ENCODE assay signal across 8 cellular contexts in the genomic region with DNA sequence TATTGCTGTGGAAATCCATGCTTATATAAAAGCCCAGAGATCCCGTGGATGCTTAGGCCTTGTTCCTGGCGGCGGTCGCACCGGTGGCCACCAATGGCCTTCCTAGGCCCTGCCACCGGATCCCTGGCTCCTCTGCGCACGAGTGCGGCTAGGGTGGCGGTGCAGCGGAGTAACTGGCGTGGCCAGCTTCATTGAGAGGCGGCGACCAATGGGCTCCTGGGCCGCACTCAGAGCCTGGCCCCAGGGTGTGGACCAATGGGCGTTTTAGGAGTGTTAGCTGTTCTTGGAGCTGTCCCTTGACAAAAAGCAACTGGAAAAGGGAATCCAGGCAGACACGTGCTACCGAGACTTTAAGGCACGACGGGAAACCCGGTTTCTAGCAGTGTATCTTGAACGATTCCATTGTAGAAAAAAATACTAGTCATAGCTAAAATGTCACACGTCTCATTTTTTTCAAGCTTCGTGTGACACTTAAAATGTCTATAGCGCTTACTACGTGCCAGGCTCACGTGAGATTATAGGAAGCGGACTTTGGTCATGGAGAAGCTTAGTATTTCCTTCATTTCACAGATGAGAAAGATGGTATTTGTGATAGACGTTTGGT. TPM values are rescaled to one million over a fixed set of nuclear protein-coding genes. Genes with fewer than 3 reads are reported as not detected.
DNase-seq lines count a peak whose midpoint lies in the region; ATAC-seq and TF ChIP-seq lines count a peak whose summit lies in the region.

No MANE protein-coding gene starts in this region.

- H3K36me3 ChIP-seq in A673 (ENCODE audit: insufficient read depth, low read length, poor library complexity, severe bottlenecking) (no peaks in the 10 kb centered on the region), colonic mucosa (no peaks in the 10 kb centered on the region)

- TF ChIP-seq CTCF in A673 (conservative IDR thresholded peaks at IDR 0.05; ENCODE audit: low read depth, low read length) (no peak), colonic mucosa (IDR thresholded peaks at IDR 0.05) (no peak)

- H3K4me1 ChIP-seq in A673 (ENCODE audit: insufficient read depth, low read length, poor library complexity, severe bottlenecking) (peaks cover 43% of the 10 kb centered on the region), colonic mucosa (peaks cover 25% of the 10 kb centered on the region)

- DNase-seq in A673 (ENCODE audit: low spot score) (peak; percentile 87), NCI-H460 (ENCODE audit: extremely low read depth, low read depth) (peak; percentile 74), colonic mucosa (peak; percentile 94)
- DNase-seq in activated CD4-positive, alpha-beta T cell treated with anti-CD3 and anti-CD28 coated beads for 48 hours: peak; percentile 80
- peak; percentile 25 to 57 (median 37) for DNase-seq in stimulated activated CD4-positive, alpha-beta T cell treated with anti-CD3 and anti-CD28 coated beads, Interleukin-1b, Interleukin-23, amount 100 ng/mL, for 24 hours (ENCODE audit: low read depth in 4 of 4, low spot score in 1 of 4)

- no TSS peak for BruUV-seq in A673 (replicated peaks; lab: Mats Ljungman, UMichigan)

- H3K27me3 ChIP-seq in A673 (replicated peaks; ENCODE audit: insufficient read depth, low read depth, low read length, poor library complexity) (no peaks in the 10 kb centered on the region), colonic mucosa (no peaks in the 10 kb centered on the region), layer of hippocampus (ENCODE audit: control insufficient read depth, insufficient read depth, low read length) (no peaks in the 10 kb centered on the region)

- H3K4me3 ChIP-seq in A673 (ENCODE audit: low read depth, low read length, poor library complexity, severe bottlenecking): peak overlapping the region; percentile 96
- peak overlapping the region; percentile 90 for H3K4me3 ChIP-seq in colonic mucosa

- H3K27ac ChIP-seq in A673 (ENCODE audit: low read depth, low read length, poor library complexity, severe bottlenecking): peak overlapping the region; percentile 92
- peak overlapping the region; percentile 92 for H3K27ac ChIP-seq in colonic mucosa
- peak overlapping the region; percentile 93 for H3K27ac ChIP-seq in layer of hippocampus (ENCODE audit: low read depth, low read length)

- peak; percentile 25 for ATAC-seq in GM18861 (IDR thresholded peaks at IDR 0.05; ENCODE audit: unreplicated experiment)
- peak; percentile 39 for ATAC-seq in HG03135 (IDR thresholded peaks at IDR 0.05; ENCODE audit: unreplicated experiment)

- no peaks in the 10 kb centered on the region for H3K9me3 ChIP-seq in A673 (ENCODE audit: low read depth, low read length, poor library complexity, severe bottlenecking)
- H3K9me3 ChIP-seq in colonic mucosa: no peaks in the 10 kb centered on the region

- peak overlapping the region; percentile 97 to 98 for H3K9ac ChIP-seq in colonic mucosa (ENCODE audit: low read depth in 2 of 2, low read length in 2 of 2)

- intact Hi-C loops in A673 (cut with micrococcal nuclease; ENCODE audit: unreplicated experiment): loop anchor here (2.0 to 5.0 kb wide), 2 partner anchors 61 to 349 kb away; a partner anchor contains a TSS
- intact Hi-C loops in colonic mucosa (cut with DNase I): loop anchor here (10.0 kb wide), 2 partner anchors 191 to 351 kb away; no protein-coding TSS in a partner anchor

- POLR2A ChIA-PET in A673 (lab: Charles Lee; ENCODE audit: low non-redundant PET): interaction anchor here (0.5 to 1.2 kb wide), 3 partner anchors 100 to 116 kb away, joined by 3 to 4 read pairs (median 4); a partner anchor contains a TSS

- CTCF ChIA-PET in A673 (lab: Charles Lee): no interaction called here

RNA-seq across cellular contexts. Expression of a gene that starts 1.7 kb away (rescaled TPM):
- total RNA-seq in A673 (2021) (73.3 and 87.6 TPM in 2 replicates), colonic mucosa (10 to 100 TPM; 70.4 to 72.7 TPM)
- 96.5 and 100 TPM in 2 replicates for total RNA-seq in NCI-H460 (2014; rRNA removed; shearing (Covaris generic))
- 45.1 and 76.1 TPM in 2 replicates for polyA plus RNA-seq in NCI-H460 (2014; cell fraction: nucleus; rRNA removed)

Comparison
In these comparisons a context has a peak if more than half of its experiments do, and no peak if none do; other contexts are left out.
1. Peak in every context shown above with its lines: DNase-seq, ATAC-seq, H3K4me3 ChIP-seq and H3K27ac ChIP-seq.
2. DNase-seq: peak in every context shown above with its lines; median percentile 94 in colonic mucosa; 87 in A673; 80 in activated CD4-positive, alpha-beta T cell treated with anti-CD3 and anti-CD28 coated beads for 48 hours; 74 in NCI-H460; 37 in stimulated activated CD4-positive, alpha-beta T cell treated with anti-CD3 and anti-CD28 coated beads, Interleukin-1b, Interleukin-23, amount 100 ng/mL, for 24 hours.